Comparison of ENCODE assay signal across 1 cellular context in genomic region chr3:45054196-45054857, GRCh38.
TF ChIP-seq lines count a peak whose summit lies in the region.

No MANE protein-coding gene starts in this region.

TF ChIP-seq in K562, 482 proteins besides CTCF, POLR2A, EP300 and RAD21 (continued from another document and continues in another):
- TF ChIP-seq, protein P1, sequence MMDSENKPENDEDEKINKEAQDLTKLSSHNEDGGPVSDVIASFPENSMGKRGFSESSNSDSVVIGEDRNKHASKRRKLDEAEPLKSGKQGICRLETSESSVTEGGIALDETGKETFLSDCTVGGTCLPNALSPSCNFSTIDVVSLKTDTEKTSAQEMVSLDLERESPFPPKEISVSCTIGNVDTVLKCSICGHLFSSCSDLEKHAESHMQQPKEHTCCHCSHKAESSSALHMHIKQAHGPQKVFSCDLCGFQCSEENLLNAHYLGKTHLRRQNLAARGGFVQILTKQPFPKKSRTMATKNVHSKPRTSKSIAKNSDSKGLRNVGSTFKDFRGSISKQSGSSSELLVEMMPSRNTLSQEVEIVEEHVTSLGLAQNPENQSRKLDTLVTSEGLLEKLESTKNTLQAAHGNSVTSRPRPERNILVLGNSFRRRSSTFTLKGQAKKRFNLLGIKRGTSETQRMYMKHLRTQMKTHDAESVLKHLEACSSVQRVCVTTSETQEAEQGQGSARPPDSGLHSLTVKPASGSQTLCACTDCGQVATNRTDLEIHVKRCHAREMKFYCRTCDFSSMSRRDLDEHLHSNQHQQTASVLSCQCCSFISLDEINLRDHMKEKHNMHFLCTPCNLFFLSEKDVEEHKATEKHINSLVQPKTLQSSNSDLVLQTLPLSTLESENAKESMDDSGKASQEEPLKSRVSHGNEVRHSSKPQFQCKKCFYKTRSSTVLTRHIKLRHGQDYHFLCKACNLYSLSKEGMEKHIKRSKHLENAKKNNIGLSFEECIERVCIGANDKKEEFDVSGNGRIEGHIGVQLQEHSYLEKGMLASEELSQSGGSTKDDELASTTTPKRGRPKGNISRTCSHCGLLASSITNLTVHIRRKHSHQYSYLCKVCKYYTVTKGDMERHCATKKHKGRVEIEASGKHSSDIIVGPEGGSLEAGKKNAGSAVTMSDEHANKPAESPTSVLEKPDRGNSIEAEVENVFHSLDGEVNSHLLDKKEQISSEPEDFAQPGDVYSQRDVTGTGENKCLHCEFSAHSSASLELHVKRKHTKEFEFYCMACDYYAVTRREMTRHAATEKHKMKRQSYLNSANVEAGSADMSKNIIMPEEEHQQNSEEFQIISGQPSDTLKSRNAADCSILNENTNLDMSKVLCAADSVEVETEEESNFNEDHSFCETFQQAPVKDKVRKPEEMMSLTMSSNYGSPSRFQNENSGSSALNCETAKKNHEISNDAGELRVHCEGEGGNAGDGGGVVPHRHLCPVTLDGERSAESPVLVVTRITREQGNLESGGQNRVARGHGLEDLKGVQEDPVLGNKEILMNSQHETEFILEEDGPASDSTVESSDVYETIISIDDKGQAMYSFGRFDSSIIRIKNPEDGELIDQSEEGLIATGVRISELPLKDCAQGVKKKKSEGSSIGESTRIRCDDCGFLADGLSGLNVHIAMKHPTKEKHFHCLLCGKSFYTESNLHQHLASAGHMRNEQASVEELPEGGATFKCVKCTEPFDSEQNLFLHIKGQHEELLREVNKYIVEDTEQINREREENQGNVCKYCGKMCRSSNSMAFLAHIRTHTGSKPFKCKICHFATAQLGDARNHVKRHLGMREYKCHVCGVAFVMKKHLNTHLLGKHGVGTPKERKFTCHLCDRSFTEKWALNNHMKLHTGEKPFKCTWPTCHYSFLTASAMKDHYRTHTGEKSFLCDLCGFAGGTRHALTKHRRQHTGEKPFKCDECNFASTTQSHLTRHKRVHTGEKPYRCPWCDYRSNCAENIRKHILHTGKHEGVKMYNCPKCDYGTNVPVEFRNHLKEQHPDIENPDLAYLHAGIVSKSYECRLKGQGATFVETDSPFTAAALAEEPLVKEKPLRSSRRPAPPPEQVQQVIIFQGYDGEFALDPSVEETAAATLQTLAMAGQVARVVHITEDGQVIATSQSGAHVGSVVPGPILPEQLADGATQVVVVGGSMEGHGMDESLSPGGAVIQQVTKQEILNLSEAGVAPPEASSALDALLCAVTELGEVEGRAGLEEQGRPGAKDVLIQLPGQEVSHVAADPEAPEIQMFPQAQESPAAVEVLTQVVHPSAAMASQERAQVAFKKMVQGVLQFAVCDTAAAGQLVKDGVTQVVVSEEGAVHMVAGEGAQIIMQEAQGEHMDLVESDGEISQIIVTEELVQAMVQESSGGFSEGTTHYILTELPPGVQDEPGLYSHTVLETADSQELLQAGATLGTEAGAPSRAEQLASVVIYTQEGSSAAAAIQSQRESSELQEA (IDR thresholded peaks at IDR 0.05; ENCODE audit: low read depth), result no peak
- TF ChIP-seq ASH1L (IDR thresholded peaks at IDR 0.05; ENCODE audit: borderline replicate concordance, low read depth, partially characterized antibody) (no peak), ZNF253 (CRISPR knock-in tag; conservative IDR thresholded peaks at IDR 0.05) (peak; percentile 74; the same call in 1 of the 2 replicates), XRCC4 (IDR thresholded peaks at IDR 0.05; ENCODE audit: extremely low read depth, insufficient read depth, insufficient read length) (no peak), KLF1 (tag; IDR thresholded peaks at IDR 0.05) (peak; percentile 56; the same call in 1 of the 2 replicates), CHD4 (IDR thresholded peaks at IDR 0.05; ENCODE audit: insufficient read depth, insufficient replicate concordance, low read depth, low read length, poor library complexity, severe bottlenecking) (no peak), ZNF143 (CRISPR knock-in tag; IDR thresholded peaks at IDR 0.05) (no peak), TAL1 (IDR thresholded peaks at IDR 0.05) (no peak), PHF20 (IDR thresholded peaks at IDR 0.05; ENCODE audit: partially characterized antibody) (no peak), MIER1 (IDR thresholded peaks at IDR 0.05; ENCODE audit: low read depth) (no peak), HLTF (IDR thresholded peaks at IDR 0.05) (no peak), HIVEP1 (CRISPR knock-in tag; IDR thresholded peaks at IDR 0.05) (peak; percentile 97), ZNF140 (CRISPR knock-in tag; IDR thresholded peaks at IDR 0.05) (peak; percentile 85), ZBTB8A (IDR thresholded peaks at IDR 0.05; ENCODE audit: partially characterized antibody) (no peak), ESRRB (CRISPR knock-in tag; IDR thresholded peaks at IDR 0.05; ENCODE audit: borderline replicate concordance) (no peak), HDGF (IDR thresholded peaks at IDR 0.05) (no peak), POLR3A (IDR thresholded peaks at IDR 0.05; ENCODE audit: borderline replicate concordance, extremely low read depth, insufficient read depth, insufficient read length) (no peak), MCM7 (IDR thresholded peaks at IDR 0.05) (no peak), MAFK (IDR thresholded peaks at IDR 0.05; ENCODE audit: low read length) (no peak), ZNF695 (CRISPR knock-in tag; IDR thresholded peaks at IDR 0.05) (no peak), SRSF9 (IDR thresholded peaks at IDR 0.05; ENCODE audit: borderline replicate concordance, low read depth, low read length) (no peak), PHF8 (IDR thresholded peaks at IDR 0.05; ENCODE audit: borderline replicate concordance, low read length) (no peak), IRF2 (CRISPR knock-in tag; IDR thresholded peaks at IDR 0.05) (no peak), ZNF23 (CRISPR knock-in tag; IDR thresholded peaks at IDR 0.05) (peak; percentile 58; the same call in 1 of the 2 replicates), E2F3 (CRISPR knock-in tag; IDR thresholded peaks at IDR 0.05) (peak; percentile 96), RBM17 (IDR thresholded peaks at IDR 0.05; ENCODE audit: borderline replicate concordance, low read depth, low read length) (no peak), MBD2 (IDR thresholded peaks at IDR 0.05; ENCODE audit: borderline replicate concordance, low read depth) (no peak), NFATC3 (IDR thresholded peaks at IDR 0.05) (no peak), NFIC (IDR thresholded peaks at IDR 0.05) (peak; percentile 71), ZNF589 (CRISPR knock-in tag; IDR thresholded peaks at IDR 0.05; ENCODE audit: low read depth) (peak; percentile 99), GABPB1 (CRISPR knock-in tag; IDR thresholded peaks at IDR 0.05) (no peak), NCOA4 (IDR thresholded peaks at IDR 0.05; ENCODE audit: partially characterized antibody) (no peak), IRF9 (tag; IDR thresholded peaks at IDR 0.05) (peak; percentile 97), IRF1 (CRISPR knock-in tag; IDR thresholded peaks at IDR 0.05; ENCODE audit: borderline replicate concordance) (no peak), FOXM1 (IDR thresholded peaks at IDR 0.05; ENCODE audit: low read depth) (no peak), FOXM1 (CRISPR knock-in tag; IDR thresholded peaks at IDR 0.05; ENCODE audit: low read depth) (no peak), SNAPC5 (CRISPR knock-in tag; IDR thresholded peaks at IDR 0.05) (0 out of 2 replicates have a peak, but pooled peaks have one; percentile 13), MAFF (IDR thresholded peaks at IDR 0.05; ENCODE audit: low read length) (no peak), ZNF12 (CRISPR knock-in tag; IDR thresholded peaks at IDR 0.05) (no peak), TOE1 (IDR thresholded peaks at IDR 0.05; ENCODE audit: borderline replicate concordance) (no peak), TOE1 (CRISPR knock-in tag; IDR thresholded peaks at IDR 0.05; ENCODE audit: borderline replicate concordance, low read depth) (no peak), BCL6 (CRISPR knock-in tag; IDR thresholded peaks at IDR 0.05) (peak; percentile 93), ZNF277 (CRISPR knock-in tag; IDR thresholded peaks at IDR 0.05; ENCODE audit: borderline replicate concordance) (no peak), KAT2B (IDR thresholded peaks at IDR 0.05; ENCODE audit: low read depth, low read length) (no peak), RFX7 (CRISPR knock-in tag; IDR thresholded peaks at IDR 0.05) (peak; percentile 93), KAT7 (CRISPR knock-in tag; IDR thresholded peaks at IDR 0.05; ENCODE audit: borderline replicate concordance) (no peak), ZNF57 (CRISPR knock-in tag; IDR thresholded peaks at IDR 0.05) (0 out of 2 replicates have a peak, but pooled peaks have one; percentile 80)
- TF ChIP-seq, protein P2, sequence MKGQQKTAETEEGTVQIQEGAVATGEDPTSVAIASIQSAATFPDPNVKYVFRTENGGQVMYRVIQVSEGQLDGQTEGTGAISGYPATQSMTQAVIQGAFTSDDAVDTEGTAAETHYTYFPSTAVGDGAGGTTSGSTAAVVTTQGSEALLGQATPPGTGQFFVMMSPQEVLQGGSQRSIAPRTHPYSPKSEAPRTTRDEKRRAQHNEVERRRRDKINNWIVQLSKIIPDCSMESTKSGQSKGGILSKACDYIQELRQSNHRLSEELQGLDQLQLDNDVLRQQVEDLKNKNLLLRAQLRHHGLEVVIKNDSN (CRISPR knock-in tag; IDR thresholded peaks at IDR 0.05), result no peak
- TF ChIP-seq, protein P3, sequence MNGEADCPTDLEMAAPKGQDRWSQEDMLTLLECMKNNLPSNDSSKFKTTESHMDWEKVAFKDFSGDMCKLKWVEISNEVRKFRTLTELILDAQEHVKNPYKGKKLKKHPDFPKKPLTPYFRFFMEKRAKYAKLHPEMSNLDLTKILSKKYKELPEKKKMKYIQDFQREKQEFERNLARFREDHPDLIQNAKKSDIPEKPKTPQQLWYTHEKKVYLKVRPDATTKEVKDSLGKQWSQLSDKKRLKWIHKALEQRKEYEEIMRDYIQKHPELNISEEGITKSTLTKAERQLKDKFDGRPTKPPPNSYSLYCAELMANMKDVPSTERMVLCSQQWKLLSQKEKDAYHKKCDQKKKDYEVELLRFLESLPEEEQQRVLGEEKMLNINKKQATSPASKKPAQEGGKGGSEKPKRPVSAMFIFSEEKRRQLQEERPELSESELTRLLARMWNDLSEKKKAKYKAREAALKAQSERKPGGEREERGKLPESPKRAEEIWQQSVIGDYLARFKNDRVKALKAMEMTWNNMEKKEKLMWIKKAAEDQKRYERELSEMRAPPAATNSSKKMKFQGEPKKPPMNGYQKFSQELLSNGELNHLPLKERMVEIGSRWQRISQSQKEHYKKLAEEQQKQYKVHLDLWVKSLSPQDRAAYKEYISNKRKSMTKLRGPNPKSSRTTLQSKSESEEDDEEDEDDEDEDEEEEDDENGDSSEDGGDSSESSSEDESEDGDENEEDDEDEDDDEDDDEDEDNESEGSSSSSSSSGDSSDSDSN (IDR thresholded peaks at IDR 0.05; ENCODE audit: borderline replicate concordance in 1 of 2, low read depth in 2 of 2, low read length in 2 of 2), result no peak
- TF ChIP-seq, protein P4, sequence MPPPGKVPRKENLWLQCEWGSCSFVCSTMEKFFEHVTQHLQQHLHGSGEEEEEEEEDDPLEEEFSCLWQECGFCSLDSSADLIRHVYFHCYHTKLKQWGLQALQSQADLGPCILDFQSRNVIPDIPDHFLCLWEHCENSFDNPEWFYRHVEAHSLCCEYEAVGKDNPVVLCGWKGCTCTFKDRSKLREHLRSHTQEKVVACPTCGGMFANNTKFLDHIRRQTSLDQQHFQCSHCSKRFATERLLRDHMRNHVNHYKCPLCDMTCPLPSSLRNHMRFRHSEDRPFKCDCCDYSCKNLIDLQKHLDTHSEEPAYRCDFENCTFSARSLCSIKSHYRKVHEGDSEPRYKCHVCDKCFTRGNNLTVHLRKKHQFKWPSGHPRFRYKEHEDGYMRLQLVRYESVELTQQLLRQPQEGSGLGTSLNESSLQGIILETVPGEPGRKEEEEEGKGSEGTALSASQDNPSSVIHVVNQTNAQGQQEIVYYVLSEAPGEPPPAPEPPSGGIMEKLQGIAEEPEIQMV (tag; conservative IDR thresholded peaks at IDR 0.05; ENCODE audit: low read depth), result peak; percentile 93
